ENCODE assay signal across 8 cellular contexts in genomic region chr2:159118115-159118858, GRCh38.
A peak's percentile ranks its signal among the peaks of the same experiment; 100 is the strongest.
DNase-seq lines count a peak whose midpoint lies in the region; ATAC-seq and TF ChIP-seq lines count a peak whose summit lies in the region.

No MANE protein-coding gene starts in this region.

- no peaks in the 10 kb centered on the region for H3K79me2 ChIP-seq in DOHH2 (ENCODE audit: control insufficient read depth, low read length)

- in situ Hi-C loops in KBM-7 (cut with MboI; ENCODE audit: low pct_unique_long_range_greater_than_20kb, low sequenced_read_pairs) = loop anchor here (25.0 kb wide), 1 partner anchor 206 kb away; no protein-coding TSS in a partner anchor

- WGBS in thymus = 44% methylated on average over 11 of the region's 11 CpGs

- no peaks in the 10 kb centered on the region for H3K4me1 ChIP-seq in DOHH2 (ENCODE audit: control insufficient read depth, low read length)
- H3K4me1 ChIP-seq in thymus (ENCODE audit: control insufficient read depth, insufficient read depth, low read length) = peaks cover 21% of the 10 kb centered on the region

- H4K20me1 ChIP-seq in DOHH2 (ENCODE audit: control insufficient read depth, insufficient read depth, low read depth, low read length) = no peaks in the 10 kb centered on the region

- peak; percentile 91 for ATAC-seq in GM21576 (IDR thresholded peaks at IDR 0.05; ENCODE audit: unreplicated experiment)

- H3K9me3 ChIP-seq in DOHH2 (ENCODE audit: control insufficient read depth, insufficient read depth, low read length) (no peaks in the 10 kb centered on the region), thymus (ENCODE audit: control insufficient read depth) (no peaks in the 10 kb centered on the region)

- H3K27me3 ChIP-seq in DOHH2 (ENCODE audit: control insufficient read depth, low read length) (no peaks in the 10 kb centered on the region; the same call in 1 of the 2 replicates), thymus (ENCODE audit: control insufficient read depth, insufficient read depth) (no peaks in the 10 kb centered on the region)

- no peak overlapping the region for H3K4me3 ChIP-seq in DOHH2 (ENCODE audit: low read length)
- H3K4me3 ChIP-seq in foreskin fibroblast (ENCODE audit: low read depth in 1 of 2, low read length in 2 of 2) = no peak overlapping the region
- no peak overlapping the region for H3K4me3 ChIP-seq in thymus (ENCODE audit: low read length)

- no peaks in the 10 kb centered on the region for H3K9me2 ChIP-seq in DOHH2 (replicated peaks; ENCODE audit: control insufficient read depth, low read length)

- peak; percentile 93 for TF ChIP-seq CTCF in DOHH2 (IDR thresholded peaks at IDR 0.05; ENCODE audit: low read depth, low read length, poor library complexity, severe bottlenecking)
- TF ChIP-seq CTCF in foreskin fibroblast (IDR thresholded peaks at IDR 0.05; ENCODE audit: low read depth, low read length) = peak; percentile 94

- DNase-seq in KBM-7 = peak; percentile 85
- peak; percentile 79 for DNase-seq in RPMI8226
- DNase-seq in activated T-helper 1 cell treated with Interleukin-2 at 50 U/mL for 16 hours (ENCODE audit: low read depth) = peak; percentile 46
- DNase-seq in foreskin fibroblast = peak; percentile 75 to 94
- DNase-seq in occipital lobe (lab: John Stamatoyannopoulos, UW) = peak; percentile 69

- H3F3A ChIP-seq in DOHH2 (ENCODE audit: control insufficient read depth, insufficient read depth) = no peaks in the 10 kb centered on the region

- H3K27ac ChIP-seq in DOHH2 (ENCODE audit: low read depth, low read length) (no peak overlapping the region), thymus (ENCODE audit: low read depth) (peak overlapping the region; percentile 66)

- H3K4me2 ChIP-seq in DOHH2 (ENCODE audit: low read length) = no peak overlapping the region

- H3K36me3 ChIP-seq in DOHH2 (ENCODE audit: control insufficient read depth, low read length) = no peaks in the 10 kb centered on the region
- H3K36me3 ChIP-seq in thymus (ENCODE audit: control insufficient read depth, insufficient read depth) = no peaks in the 10 kb centered on the region
